In the genomic region with DNA sequence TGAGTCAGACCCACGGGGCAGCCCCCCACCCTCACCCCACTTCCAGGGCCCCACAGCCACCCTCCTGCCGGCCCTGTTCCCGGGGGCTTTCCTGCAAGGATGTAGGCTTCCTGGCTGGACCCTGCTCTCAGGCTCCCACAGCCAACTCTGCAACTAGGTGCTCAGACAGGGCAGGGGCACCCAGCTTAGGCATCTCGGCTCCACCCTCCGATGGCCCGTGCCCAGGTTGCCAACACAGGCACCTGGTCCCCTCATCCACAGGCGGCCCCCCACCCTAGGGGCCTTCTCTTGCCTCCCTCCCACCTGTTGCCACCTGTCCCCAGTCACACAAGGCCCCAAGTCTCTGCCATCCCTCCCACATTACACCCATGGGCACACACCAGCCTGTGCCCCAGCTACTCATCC, we compare ENCODE assay signal across 18 cellular contexts. TPM values are rescaled to one million over a fixed set of nuclear protein-coding genes. Genes with fewer than 3 reads are reported as not detected.
DNase-seq lines count a peak whose midpoint lies in the region; ATAC-seq and TF ChIP-seq lines count a peak whose summit lies in the region.
"Had no signal": no experiment of that assay in that cellular context is flagged by ENCODE, and none has a peak within 500 bp of the region (broad histone marks: within the 10 kb centered on the region; RNA-seq: fewer than 3 reads in every experiment).

No MANE protein-coding gene starts in this region.

- no peaks in the 10 kb centered on the region for H3K36me3 ChIP-seq in lower lobe of right lung
- peaks cover 0 to 34% (median 5%) of the 10 kb centered on the region in 6 donors for H3K36me3 ChIP-seq in spleen
- H3K36me3 ChIP-seq: SJCRH30 had no signal

- ATAC-seq in left ventricle myocardium superior (no peak), Right ventricle myocardium inferior (no peak), WTC11 (no peak), lower lobe of right lung (no peak)

- no peak for TF ChIP-seq POLR2A in spleen (IDR thresholded peaks at IDR 0.05)

- DNase-seq in left ventricle myocardium superior (peak; percentile 19), Right ventricle myocardium inferior (ENCODE audit: missing footprints) (no peak), WTC11 (ENCODE audit: low spot score) (no peak), lower lobe of right lung (peak; percentile 37), spleen (peak; percentile 75), SIG-M5 treated with dmso at 0.1 percent for 504 hours (lab: John Stamatoyannopoulos, UW; ENCODE audit: unreplicated experiment) (no peak), C1 segment of cervical spinal cord (lab: John Stamatoyannopoulos, UW) (no peak)
- no peak for DNase-seq in central memory CD4-positive, alpha-beta T cell
- DNase-seq: CD8-positive, alpha-beta memory T cell; GOT3; NCI-H1417; NCI-H187 treated with DMSO at 0.1 percent for 48 hours; NCI-H226; NCI-H524; NCI-H82; SJCRH30 had no signal

- TF ChIP-seq CTCF in WTC11 (IDR thresholded peaks at IDR 0.05) = no peak
- no peak for TF ChIP-seq CTCF in lower lobe of right lung (IDR thresholded peaks at IDR 0.05)
- no peak for TF ChIP-seq CTCF in spleen (IDR thresholded peaks at IDR 0.05 in 8 of 11, conservative IDR thresholded peaks at IDR 0.05 in 3 of 11)

- CTCF ChIA-PET in WTC11 (lab: Charles Lee) = interaction anchor here (0.6 to 1.8 kb wide), 2 partner anchors 22 to 113 kb away, joined by 3 to 5 read pairs; no protein-coding TSS in a partner anchor

- H3K36me3 Mint-ChIP-seq in WTC11 = 0 out of 2 replicates have a peak, but pooled peaks cover 2% of the 10 kb centered on the region

- peaks cover 26% of the 10 kb centered on the region for H3K4me1 Mint-ChIP-seq in WTC11

- H3K27me3 ChIP-seq in lower lobe of right lung (ENCODE audit: low read depth) (no peaks in the 10 kb centered on the region), spleen (replicated peaks in 1 of 7) (no peaks in the 10 kb centered on the region)
- H3K27me3 ChIP-seq: SJCRH30 had no signal

- intact Hi-C loops in left ventricle myocardium superior (cut with micrococcal nuclease) = no loop called here
- intact Hi-C loops in Right ventricle myocardium inferior (cut with DNase I) = no loop called here
- intact Hi-C loops in lower lobe of right lung (cut with DNase I) = no loop called here
- intact Hi-C loops in spleen (cut with DNase I; ENCODE audit: low total_unique reads) = no loop called here

- H3K27me3 Mint-ChIP-seq in WTC11 (ENCODE audit: low read depth) = no peaks in the 10 kb centered on the region
- H3K27me3 Mint-ChIP-seq: CD8-positive, alpha-beta memory T cell had no signal

- 0 out of 2 replicates have a peak overlapping the region, but pooled peaks have one; percentile 45 for H3K27ac Mint-ChIP-seq in WTC11

- H3K27ac ChIP-seq in lower lobe of right lung (no peak overlapping the region), spleen (peak overlapping the region in 3 of 8 donors; percentile 42 to 82 (median 77))
- H3K27ac ChIP-seq: A549, KMS-11, SJCRH30 had no signal

- WGBS in spleen, 5 donors = 71 to 86% (median 79%) methylated on average over 5 to 7 of the region's 7 CpGs

- no peak overlapping the region for H3K4me3 Mint-ChIP-seq in WTC11
- H3K4me3 Mint-ChIP-seq: CD8-positive, alpha-beta memory T cell had no signal

- H3K9me3 ChIP-seq in lower lobe of right lung (no peaks in the 10 kb centered on the region), spleen (no peaks in the 10 kb centered on the region)
- H3K9me3 ChIP-seq: A549, SJCRH30 had no signal

- H3K4me3 ChIP-seq in lower lobe of right lung (no peak overlapping the region), spleen (no peak overlapping the region)
- H3K4me3 ChIP-seq: A549, SJCRH30 had no signal

- H3K4me1 ChIP-seq in lower lobe of right lung (peaks cover 39% of the 10 kb centered on the region), spleen (peaks cover 55 to 100% (median 96%) of the 10 kb centered on the region in 6 donors)
- H3K4me1 ChIP-seq: A549, SJCRH30 had no signal

- POLR2A ChIA-PET in WTC11 (lab: Charles Lee) = no interaction called here

- no peaks in the 10 kb centered on the region for H3K9me3 Mint-ChIP-seq in WTC11
- H3K9me3 Mint-ChIP-seq: CD8-positive, alpha-beta memory T cell had no signal

TF ChIP-seq in WTC11, 78 proteins besides CTCF, POLR2A, EP300 and RAD21:
- TF ChIP-seq ZNF138 (CRISPR knock-in tag; conservative IDR thresholded peaks at IDR 0.05) = no peak
- TF ChIP-seq MYBL2 (CRISPR knock-in tag; IDR thresholded peaks at IDR 0.05) = no peak
- TF ChIP-seq NFYB (CRISPR knock-in tag; conservative IDR thresholded peaks at IDR 0.05; ENCODE audit: low read depth) = no peak
- TF ChIP-seq, protein P1, sequence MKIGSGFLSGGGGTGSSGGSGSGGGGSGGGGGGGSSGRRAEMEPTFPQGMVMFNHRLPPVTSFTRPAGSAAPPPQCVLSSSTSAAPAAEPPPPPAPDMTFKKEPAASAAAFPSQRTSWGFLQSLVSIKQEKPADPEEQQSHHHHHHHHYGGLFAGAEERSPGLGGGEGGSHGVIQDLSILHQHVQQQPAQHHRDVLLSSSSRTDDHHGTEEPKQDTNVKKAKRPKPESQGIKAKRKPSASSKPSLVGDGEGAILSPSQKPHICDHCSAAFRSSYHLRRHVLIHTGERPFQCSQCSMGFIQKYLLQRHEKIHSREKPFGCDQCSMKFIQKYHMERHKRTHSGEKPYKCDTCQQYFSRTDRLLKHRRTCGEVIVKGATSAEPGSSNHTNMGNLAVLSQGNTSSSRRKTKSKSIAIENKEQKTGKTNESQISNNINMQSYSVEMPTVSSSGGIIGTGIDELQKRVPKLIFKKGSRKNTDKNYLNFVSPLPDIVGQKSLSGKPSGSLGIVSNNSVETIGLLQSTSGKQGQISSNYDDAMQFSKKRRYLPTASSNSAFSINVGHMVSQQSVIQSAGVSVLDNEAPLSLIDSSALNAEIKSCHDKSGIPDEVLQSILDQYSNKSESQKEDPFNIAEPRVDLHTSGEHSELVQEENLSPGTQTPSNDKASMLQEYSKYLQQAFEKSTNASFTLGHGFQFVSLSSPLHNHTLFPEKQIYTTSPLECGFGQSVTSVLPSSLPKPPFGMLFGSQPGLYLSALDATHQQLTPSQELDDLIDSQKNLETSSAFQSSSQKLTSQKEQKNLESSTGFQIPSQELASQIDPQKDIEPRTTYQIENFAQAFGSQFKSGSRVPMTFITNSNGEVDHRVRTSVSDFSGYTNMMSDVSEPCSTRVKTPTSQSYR (CRISPR knock-in tag; IDR thresholded peaks at IDR 0.05) = no peak
- no peak for TF ChIP-seq SMAD4 (CRISPR knock-in tag; IDR thresholded peaks at IDR 0.05)
- TF ChIP-seq, protein P2, sequence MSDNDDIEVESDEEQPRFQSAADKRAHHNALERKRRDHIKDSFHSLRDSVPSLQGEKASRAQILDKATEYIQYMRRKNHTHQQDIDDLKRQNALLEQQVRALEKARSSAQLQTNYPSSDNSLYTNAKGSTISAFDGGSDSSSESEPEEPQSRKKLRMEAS (CRISPR knock-in tag; IDR thresholded peaks at IDR 0.05) = no peak
- no peak for TF ChIP-seq ZNF263 (CRISPR knock-in tag; IDR thresholded peaks at IDR 0.05; ENCODE audit: low read depth)
- TF ChIP-seq GABPB1 (CRISPR knock-in tag; IDR thresholded peaks at IDR 0.05) = no peak
- TF ChIP-seq NFATC4 (CRISPR knock-in tag; IDR thresholded peaks at IDR 0.05) = no peak
- no peak for TF ChIP-seq PRRX2 (CRISPR knock-in tag; IDR thresholded peaks at IDR 0.05)
- TF ChIP-seq ZNF396 (CRISPR knock-in tag; IDR thresholded peaks at IDR 0.05; ENCODE audit: borderline replicate concordance) = no peak
- TF ChIP-seq ZNF416 (CRISPR knock-in tag; IDR thresholded peaks at IDR 0.05) = no peak

RNA-seq across cellular contexts. Expression of a gene that starts 34.6 kb away (rescaled TPM):
- 35.2 TPM for total RNA-seq in left ventricle myocardium superior
- total RNA-seq in Right ventricle myocardium inferior = 34.9 TPM
- total RNA-seq in WTC11 (2021) = 50.3 to 55.5 TPM (median 55.1 TPM) in 3 replicates
- 26.3 TPM for total RNA-seq in lower lobe of right lung
- total RNA-seq in spleen = 10 to 100 TPM; 52.2 to 99.5 (median 66.7) TPM
- 10 to 100 TPM in 1 of 3 donors, 1 to 10 TPM in 2; 7.2 to 24.7 (median 9.2) TPM for polyA plus RNA-seq in spleen

Comparison
In these comparisons a context has a peak if more than half of its experiments do, and no peak if none do; other contexts are left out.
1. DNase-seq: peak in left ventricle myocardium superior (single experiment), lower lobe of right lung (single experiment) and spleen (single experiment); none in Right ventricle myocardium inferior (single experiment), WTC11 (single experiment), SIG-M5 treated with dmso at 0.1 percent for 504 hours (single experiment), central memory CD4-positive, alpha-beta T cell (single experiment) and C1 segment of cervical spinal cord (0 of 14).